ENCODE assay signal across 10 cellular contexts in genomic region chr12:53004582-53004981, GRCh38. TPM values are rescaled to one million over a fixed set of nuclear protein-coding genes. Genes with fewer than 3 reads are reported as not detected.
DNase-seq lines count a peak whose midpoint lies in the region; ATAC-seq and TF ChIP-seq lines count a peak whose summit lies in the region.
"Had no signal": no experiment of that assay in that cellular context is flagged by ENCODE, and none has a peak within 500 bp of the region (broad histone marks: within the 10 kb centered on the region; RNA-seq: fewer than 3 reads in every experiment).

No MANE protein-coding gene starts in this region.

- H3K36me3 ChIP-seq in OCI-LY7 (ENCODE audit: insufficient read depth, low read length) (peaks cover 27% of the 10 kb centered on the region), esophagus (ENCODE audit: control insufficient read depth in 2 of 2, insufficient read depth in 2 of 2, low read length in 1 of 2) (no peaks in the 10 kb centered on the region), body of pancreas (replicated peaks in 1 of 2; ENCODE audit: insufficient read depth in 1 of 2, low read depth in 2 of 2) (no peaks in the 10 kb centered on the region)

- DNase-seq in activated T-cell treated with anti-CD3 and anti-CD28 coated beads, Interleukin-2, amount 50 U/mL, for 24 hours: no peak
- DNase-seq in activated T-cell treated with anti-CD3 and anti-CD28 coated beads for 4 hours (no peak), OCI-LY7 (ENCODE audit: low spot score) (no peak), progenitor cell of endocrine pancreas (ENCODE audit: low spot score, unreplicated experiment) (no peak), body of pancreas (no peak)
- DNase-seq: NCI-H2171 treated with DMSO at 0.1 percent for 48 hours, T1000 had no signal

- H3K4me3 ChIP-seq in OCI-LY7 (ENCODE audit: low read depth, low read length, poor library complexity, severe bottlenecking) (peak overlapping the region; percentile 77), esophagus (ENCODE audit: low read depth in 1 of 2, low read length in 2 of 2) (no peak overlapping the region), body of pancreas (no peak overlapping the region)

- H3K27me3 ChIP-seq in esophagus (ENCODE audit: control insufficient read depth in 1 of 2, insufficient read depth in 2 of 2, low read length in 2 of 2): no peaks in the 10 kb centered on the region
- no peaks in the 10 kb centered on the region for H3K27me3 ChIP-seq in body of pancreas

- H3K27ac Mint-ChIP-seq in activated T-cell treated with anti-CD3 and anti-CD28 coated beads, Interleukin-2, amount 50 U/mL, for 24 hours: no peak overlapping the region
- peak overlapping the region; percentile 60 for H3K27ac Mint-ChIP-seq in progenitor cell of endocrine pancreas

- H3K4me1 ChIP-seq in OCI-LY7 (ENCODE audit: insufficient read depth, low read length, poor library complexity, severe bottlenecking) (peaks cover 31% of the 10 kb centered on the region), esophagus (ENCODE audit: control insufficient read depth in 2 of 2, insufficient read depth in 2 of 2, low read length in 1 of 2) (no peaks in the 10 kb centered on the region), body of pancreas (peaks cover 33% of the 10 kb centered on the region)

- POLR2A ChIA-PET in OCI-LY7 (lab: Charles Lee): no interaction called here

- WGBS in esophagus, 2 donors: 69 to 74% methylated on average over 2 of the region's 2 CpGs
- WGBS in body of pancreas, 2 donors: 78 to 79% methylated on average over 2 of the region's 2 CpGs

- H3K9me3 ChIP-seq in OCI-LY7 (ENCODE audit: low read length) (no peaks in the 10 kb centered on the region), esophagus (ENCODE audit: control insufficient read depth in 2 of 2, insufficient read depth in 1 of 2, low read depth in 1 of 2, low read length in 1 of 2) (no peaks in the 10 kb centered on the region), body of pancreas (no peaks in the 10 kb centered on the region)

- H3K9me2 ChIP-seq in OCI-LY7 (ENCODE audit: insufficient read depth, low read length): no peaks in the 10 kb centered on the region

- H2AFZ ChIP-seq in OCI-LY7 (ENCODE audit: low read length): no peak overlapping the region

- ATAC-seq in body of pancreas (no peak), GM18517 (IDR thresholded peaks at IDR 0.05; ENCODE audit: unreplicated experiment) (no peak), HG02884 (IDR thresholded peaks at IDR 0.05; ENCODE audit: unreplicated experiment) (no peak)

- BruUV-seq in OCI-LY7 (replicated peaks; lab: Mats Ljungman, UMichigan): no TSS peak

- H3K4me3 Mint-ChIP-seq in activated T-cell treated with anti-CD3 and anti-CD28 coated beads, Interleukin-2, amount 50 U/mL, for 24 hours: peak overlapping the region; percentile 96
- H3K4me3 Mint-ChIP-seq in progenitor cell of endocrine pancreas (ENCODE audit: low read depth): peak overlapping the region; percentile 100

- H3K36me3 Mint-ChIP-seq in activated T-cell treated with anti-CD3 and anti-CD28 coated beads, Interleukin-2, amount 50 U/mL, for 24 hours (ENCODE audit: low read depth): peaks cover 37% of the 10 kb centered on the region
- H3K36me3 Mint-ChIP-seq in progenitor cell of endocrine pancreas (ENCODE audit: insufficient read depth): no peaks in the 10 kb centered on the region

- H3K27ac ChIP-seq in OCI-LY7 (ENCODE audit: low read depth, low read length, poor library complexity, severe bottlenecking) (no peak overlapping the region), esophagus (ENCODE audit: low read depth in 2 of 2, low read length in 1 of 2) (peak overlapping the region; percentile 64 to 68), body of pancreas (no peak overlapping the region)

- peaks cover 20% of the 10 kb centered on the region for H4K20me1 ChIP-seq in OCI-LY7 (ENCODE audit: insufficient read depth, low read length)

- intact Hi-C loops in OCI-LY7 (cut with micrococcal nuclease; ENCODE audit: unreplicated experiment) (loop anchor here (10.0 kb wide), 1 partner anchor 750 kb away; the partner anchor contains the start of gene CISTR), body of pancreas (cut with DNase I) (no loop called here)

- H3K4me1 Mint-ChIP-seq in activated T-cell treated with anti-CD3 and anti-CD28 coated beads, Interleukin-2, amount 50 U/mL, for 24 hours (ENCODE audit: low read depth): peaks cover 32% of the 10 kb centered on the region
- H3K4me1 Mint-ChIP-seq in progenitor cell of endocrine pancreas (ENCODE audit: low read depth): peaks cover 24% of the 10 kb centered on the region

- peak overlapping the region; percentile 85 for H3K4me2 ChIP-seq in OCI-LY7 (ENCODE audit: low read length)

- no peak for TF ChIP-seq POLR2A in body of pancreas (IDR thresholded peaks at IDR 0.05)

- H3K9me3 Mint-ChIP-seq in activated T-cell treated with anti-CD3 and anti-CD28 coated beads, Interleukin-2, amount 50 U/mL, for 24 hours: no peaks in the 10 kb centered on the region
- no peaks in the 10 kb centered on the region for H3K9me3 Mint-ChIP-seq in progenitor cell of endocrine pancreas (ENCODE audit: low read depth)

- TF ChIP-seq CTCF in OCI-LY7 (conservative IDR thresholded peaks at IDR 0.05; ENCODE audit: low read length) (no peak), progenitor cell of endocrine pancreas (IDR thresholded peaks at IDR 0.05; ENCODE audit: unreplicated experiment) (no peak), body of pancreas (IDR thresholded peaks at IDR 0.05) (no peak)

- peaks cover 6% of the 10 kb centered on the region for H3K27me3 Mint-ChIP-seq in activated T-cell treated with anti-CD3 and anti-CD28 coated beads, Interleukin-2, amount 50 U/mL, for 24 hours
- H3K27me3 Mint-ChIP-seq in progenitor cell of endocrine pancreas: no peaks in the 10 kb centered on the region

- H3K79me2 ChIP-seq in OCI-LY7 (ENCODE audit: insufficient read depth, low read depth, low read length): peaks cover 44% of the 10 kb centered on the region

- CTCF ChIA-PET in OCI-LY7 (lab: Charles Lee; ENCODE audit: unreplicated experiment): no interaction called here

RNA-seq across cellular contexts. Expression of gene EIF4B, which starts 1.7 kb away (rescaled TPM):
- total RNA-seq in OCI-LY7 (2014; rRNA removed; shearing (Covaris generic)): 645 and 872 TPM in 2 replicates
- total RNA-seq in OCI-LY7 (2022) (745 and 898 TPM in 2 replicates), progenitor cell of endocrine pancreas (447 and 487 TPM in 2 replicates), body of pancreas (100 to 1,000 TPM; 326 to 389 TPM)
- polyA plus RNA-seq in esophagus: 100 to 1,000 TPM in 1 of 2 donors, 10 to 100 TPM in 1; 58.8 to 102 TPM

RNA-seq across cellular contexts. Expression of gene TNS2, which starts 45.3 kb away (rescaled TPM):
- total RNA-seq in OCI-LY7 (2014; rRNA removed; shearing (Covaris generic)): 0.25 TPM in 1 of 2 replicates, not detected in the other
- 1.3 and 1.6 TPM in 2 replicates for total RNA-seq in OCI-LY7 (2022)
- 10 to 100 TPM; 32.9 to 48.6 TPM for polyA plus RNA-seq in esophagus
- 6.6 and 7.3 TPM in 2 replicates for total RNA-seq in progenitor cell of endocrine pancreas
- 100 to 1,000 TPM in 1 of 2 donors, 10 to 100 TPM in 1; 75.5 to 113 TPM for total RNA-seq in body of pancreas

RNA-seq across cellular contexts. Expression of gene KRT18, which starts 55.7 kb away (rescaled TPM):
- total RNA-seq in OCI-LY7 (2014; rRNA removed; shearing (Covaris generic)): not detected in 2 replicates
- total RNA-seq in OCI-LY7 (2022): not detected in 2 replicates
- 100 to 1,000 TPM; 101 to 256 TPM for polyA plus RNA-seq in esophagus
- 608 and 692 TPM in 2 replicates for total RNA-seq in progenitor cell of endocrine pancreas
- total RNA-seq in body of pancreas: 100 to 1,000 TPM; 542 to 573 TPM

Comparison
In these comparisons a context has a peak if more than half of its experiments do, and no peak if none do; other contexts are left out.
1. H3K27ac ChIP-seq: peak in esophagus (2 of 2); none in OCI-LY7 (single experiment) and body of pancreas (0 of 4).
2. RNA of gene KRT18, which starts 55.7 kb away (total RNA-seq): 608 to 692 TPM in progenitor cell of endocrine pancreas and 542 to 573 TPM in body of pancreas; not detected in OCI-LY7; every median in the first group is over 100 times any median in the second.